8 cellular contexts compared by ENCODE assay signal in genomic region chr14:89912667-89913211, GRCh38. TPM values are rescaled to one million over a fixed set of nuclear protein-coding genes. Genes with fewer than 3 reads are reported as not detected.
DNase-seq lines count a peak whose midpoint lies in the region; ATAC-seq and TF ChIP-seq lines count a peak whose summit lies in the region.

No MANE protein-coding gene starts in this region.

- DNase-seq in COR-L47 (lab: John Stamatoyannopoulos, UW) (peak; percentile 37), NCI-H69 (lab: John Stamatoyannopoulos, UW) (peak; percentile 91), epithelial cell of prostate (ENCODE audit: low read depth, low spot score) (peak; percentile 51), occipital lobe (lab: John Stamatoyannopoulos, UW) (peak; percentile 15), BE2C (no peak), HuH-7.5 (ENCODE audit: low spot score) (no peak), NCI-H2029 (lab: John Stamatoyannopoulos, UW) (no peak)

- no peak for TF ChIP-seq CTCF in BE2C (IDR thresholded peaks at IDR 0.05; ENCODE audit: low read depth, low read length)

- no peak overlapping the region for H3K27ac ChIP-seq in epithelial cell of prostate

- no peaks in the 10 kb centered on the region for H3K27me3 ChIP-seq in BE2C

- peaks cover 3% of the 10 kb centered on the region; the same call in 1 of the 2 replicates for H3K4me1 ChIP-seq in BE2C

- no peaks in the 10 kb centered on the region for H3K9me3 ChIP-seq in BE2C

- H3K4me3 ChIP-seq in BE2C (ENCODE audit: low read depth, low read length), result no peak overlapping the region

- H3K36me3 ChIP-seq in BE2C, result no peaks in the 10 kb centered on the region

- ATAC-seq in GM21526 (IDR thresholded peaks at IDR 0.05; ENCODE audit: low FRiP score, unreplicated experiment), result no peak

RNA-seq across cellular contexts. Expression of gene EFCAB11, which starts 41.8 kb away (rescaled TPM):
- total RNA-seq in occipital lobe, result 3.7 TPM
- 2.8 TPM for polyA plus RNA-seq in BE2C (2012; ENCODE audit: insufficient read depth, insufficient read length, low read depth)

RNA-seq across cellular contexts. Expression of gene TDP1, which starts 43.0 kb away (rescaled TPM):
- total RNA-seq in occipital lobe, result 23.7 TPM
- 6.9 TPM for polyA plus RNA-seq in BE2C (2012; ENCODE audit: insufficient read depth, insufficient read length, low read depth)

Comparison
In these comparisons a context has a peak if more than half of its experiments do, and no peak if none do; other contexts are left out.
1. DNase-seq: peak in COR-L47 (single experiment), NCI-H69 (single experiment), epithelial cell of prostate (single experiment) and occipital lobe (single experiment); none in BE2C (single experiment), HuH-7.5 (single experiment) and NCI-H2029 (single experiment).